1 cellular context compared by ENCODE assay signal in the genomic region with DNA sequence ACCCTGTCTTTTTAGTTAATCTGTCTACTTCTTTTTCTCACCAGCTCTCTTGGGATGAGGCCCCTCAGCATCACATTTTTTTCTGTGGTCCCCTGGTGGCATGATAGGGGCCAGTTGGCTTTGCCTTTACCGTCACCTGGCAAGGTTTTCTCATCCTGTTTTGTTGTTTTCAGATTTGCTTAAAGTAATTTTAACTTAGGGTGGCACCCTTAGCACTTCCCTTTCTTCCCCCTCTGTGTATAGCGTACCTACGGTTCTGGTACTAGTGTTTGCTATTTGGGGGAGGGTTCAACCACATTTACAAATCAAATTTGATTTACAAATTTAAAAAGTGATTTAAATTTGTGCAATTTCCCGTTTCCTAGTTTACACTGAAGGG.
TF ChIP-seq lines count a peak whose summit lies in the region.

No MANE protein-coding gene starts in this region.

TF ChIP-seq in SK-N-SH, 30 proteins besides CTCF, POLR2A, EP300 and RAD21 (continued from another document):
- TF ChIP-seq, protein P1, sequence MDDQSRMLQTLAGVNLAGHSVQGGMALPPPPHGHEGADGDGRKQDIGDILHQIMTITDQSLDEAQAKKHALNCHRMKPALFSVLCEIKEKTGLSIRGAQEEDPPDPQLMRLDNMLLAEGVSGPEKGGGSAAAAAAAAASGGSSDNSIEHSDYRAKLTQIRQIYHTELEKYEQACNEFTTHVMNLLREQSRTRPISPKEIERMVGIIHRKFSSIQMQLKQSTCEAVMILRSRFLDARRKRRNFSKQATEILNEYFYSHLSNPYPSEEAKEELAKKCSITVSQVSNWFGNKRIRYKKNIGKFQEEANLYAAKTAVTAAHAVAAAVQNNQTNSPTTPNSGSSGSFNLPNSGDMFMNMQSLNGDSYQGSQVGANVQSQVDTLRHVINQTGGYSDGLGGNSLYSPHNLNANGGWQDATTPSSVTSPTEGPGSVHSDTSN (IDR thresholded peaks at IDR 0.05): no peak
- TF ChIP-seq, protein P2, sequence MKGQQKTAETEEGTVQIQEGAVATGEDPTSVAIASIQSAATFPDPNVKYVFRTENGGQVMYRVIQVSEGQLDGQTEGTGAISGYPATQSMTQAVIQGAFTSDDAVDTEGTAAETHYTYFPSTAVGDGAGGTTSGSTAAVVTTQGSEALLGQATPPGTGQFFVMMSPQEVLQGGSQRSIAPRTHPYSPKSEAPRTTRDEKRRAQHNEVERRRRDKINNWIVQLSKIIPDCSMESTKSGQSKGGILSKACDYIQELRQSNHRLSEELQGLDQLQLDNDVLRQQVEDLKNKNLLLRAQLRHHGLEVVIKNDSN (IDR thresholded peaks at IDR 0.05; ENCODE audit: borderline replicate concordance, low read depth): no peak
- TF ChIP-seq, protein P3, sequence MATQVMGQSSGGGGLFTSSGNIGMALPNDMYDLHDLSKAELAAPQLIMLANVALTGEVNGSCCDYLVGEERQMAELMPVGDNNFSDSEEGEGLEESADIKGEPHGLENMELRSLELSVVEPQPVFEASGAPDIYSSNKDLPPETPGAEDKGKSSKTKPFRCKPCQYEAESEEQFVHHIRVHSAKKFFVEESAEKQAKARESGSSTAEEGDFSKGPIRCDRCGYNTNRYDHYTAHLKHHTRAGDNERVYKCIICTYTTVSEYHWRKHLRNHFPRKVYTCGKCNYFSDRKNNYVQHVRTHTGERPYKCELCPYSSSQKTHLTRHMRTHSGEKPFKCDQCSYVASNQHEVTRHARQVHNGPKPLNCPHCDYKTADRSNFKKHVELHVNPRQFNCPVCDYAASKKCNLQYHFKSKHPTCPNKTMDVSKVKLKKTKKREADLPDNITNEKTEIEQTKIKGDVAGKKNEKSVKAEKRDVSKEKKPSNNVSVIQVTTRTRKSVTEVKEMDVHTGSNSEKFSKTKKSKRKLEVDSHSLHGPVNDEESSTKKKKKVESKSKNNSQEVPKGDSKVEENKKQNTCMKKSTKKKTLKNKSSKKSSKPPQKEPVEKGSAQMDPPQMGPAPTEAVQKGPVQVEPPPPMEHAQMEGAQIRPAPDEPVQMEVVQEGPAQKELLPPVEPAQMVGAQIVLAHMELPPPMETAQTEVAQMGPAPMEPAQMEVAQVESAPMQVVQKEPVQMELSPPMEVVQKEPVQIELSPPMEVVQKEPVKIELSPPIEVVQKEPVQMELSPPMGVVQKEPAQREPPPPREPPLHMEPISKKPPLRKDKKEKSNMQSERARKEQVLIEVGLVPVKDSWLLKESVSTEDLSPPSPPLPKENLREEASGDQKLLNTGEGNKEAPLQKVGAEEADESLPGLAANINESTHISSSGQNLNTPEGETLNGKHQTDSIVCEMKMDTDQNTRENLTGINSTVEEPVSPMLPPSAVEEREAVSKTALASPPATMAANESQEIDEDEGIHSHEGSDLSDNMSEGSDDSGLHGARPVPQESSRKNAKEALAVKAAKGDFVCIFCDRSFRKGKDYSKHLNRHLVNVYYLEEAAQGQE (IDR thresholded peaks at IDR 0.05; ENCODE audit: low read depth, low read length): no peak
- TF ChIP-seq POLR2AphosphoS5 (IDR thresholded peaks at IDR 0.05; ENCODE audit: low read depth, low read length) (no peak), CHD2 (IDR thresholded peaks at IDR 0.05; ENCODE audit: low read length, partially characterized antibody) (no peak), GABPA (IDR thresholded peaks at IDR 0.05; ENCODE audit: low read depth) (no peak)
